ENCODE assay signal across 8 cellular contexts in genomic region chr6:99568103-99568933, GRCh38. TPM values are rescaled to one million over a fixed set of nuclear protein-coding genes. Genes with fewer than 3 reads are reported as not detected.
DNase-seq lines count a peak whose midpoint lies in the region; ATAC-seq and TF ChIP-seq lines count a peak whose summit lies in the region.

Gene CCNC, minus strand, starts transcription at chr6:99568660. Its CDS starts 133 bp downstream, at chr6:99568527.

- H3K27ac ChIP-seq in endodermal cell (ENCODE audit: low read depth, low read length) (peak within 1 kb of the TSS; percentile 83), mesendoderm (ENCODE audit: low read depth, low read length) (peak within 1 kb of the TSS; percentile 87)

- H2BK5ac ChIP-seq in mesendoderm (ENCODE audit: low read length) = peak within 1 kb of the TSS; percentile 62

- H3K79me1 ChIP-seq in mesendoderm (ENCODE audit: low read length) = peaks cover 2% of the 10 kb centered on the region

- H3K4me1 ChIP-seq in endodermal cell (ENCODE audit: control insufficient read depth, insufficient read depth, low read length) = peaks cover 2% of the 10 kb centered on the region
- no peaks in the 10 kb centered on the region for H3K4me1 ChIP-seq in mesendoderm (ENCODE audit: control insufficient read depth, low read depth, low read length)

- TF ChIP-seq CTCF in endodermal cell (conservative IDR thresholded peaks at IDR 0.05) = no peak

- peak within 1 kb of the TSS; percentile 84 for H3K4ac ChIP-seq in mesendoderm (ENCODE audit: low read depth, low read length)

- H3K9ac ChIP-seq in endodermal cell (ENCODE audit: extremely low read depth, low read length, poor library complexity, severe bottlenecking) (peak within 1 kb of the TSS; percentile 97), mesendoderm (ENCODE audit: low read length) (peak within 1 kb of the TSS; percentile 92)

- H2AK5ac ChIP-seq in mesendoderm (ENCODE audit: low read length) = no peak within 1 kb of the TSS

- H3K79me2 ChIP-seq in mesendoderm (ENCODE audit: control insufficient read depth, insufficient read depth, low read length) = peaks cover 18% of the 10 kb centered on the region

- peak; percentile 99 for ATAC-seq in GM19468 (IDR thresholded peaks at IDR 0.05; ENCODE audit: extremely low read depth, unreplicated experiment)
- ATAC-seq in activated CD8-positive, alpha-beta memory T cell treated with anti-CD3 and anti-CD28 coated beads, Interleukin-2, amount 10 ng/mL, durations not matched to agents 7 days and 5 days = peak; percentile 98

- H3K4me2 ChIP-seq in mesendoderm (ENCODE audit: low read length) = peak within 1 kb of the TSS; percentile 49

- H3K36me3 ChIP-seq in endodermal cell (ENCODE audit: control insufficient read depth, insufficient read depth, low read length) = peaks cover 12% of the 10 kb centered on the region
- H3K36me3 ChIP-seq in mesendoderm (ENCODE audit: control insufficient read depth, insufficient read depth, low read length) = no peaks in the 10 kb centered on the region

- no peaks in the 10 kb centered on the region for H3K27me3 Mint-ChIP-seq in activated CD8-positive, alpha-beta memory T cell treated with anti-CD3 and anti-CD28 coated beads, Interleukin-2, amount 10 ng/mL, durations not matched to agents 7 days and 5 days
- peaks cover 3% of the 10 kb centered on the region for H3K27me3 Mint-ChIP-seq in endodermal cell (ENCODE audit: insufficient read depth)

- no peaks in the 10 kb centered on the region for H3K9me3 Mint-ChIP-seq in activated CD8-positive, alpha-beta memory T cell treated with anti-CD3 and anti-CD28 coated beads, Interleukin-2, amount 10 ng/mL, durations not matched to agents 7 days and 5 days (ENCODE audit: low read depth)
- H3K9me3 Mint-ChIP-seq in endodermal cell = peaks cover 11% of the 10 kb centered on the region

- H3K36me3 Mint-ChIP-seq in activated CD8-positive, alpha-beta memory T cell treated with anti-CD3 and anti-CD28 coated beads, Interleukin-2, amount 10 ng/mL, durations not matched to agents 7 days and 5 days = peaks cover 6% of the 10 kb centered on the region
- H3K36me3 Mint-ChIP-seq in endodermal cell (ENCODE audit: low read depth) = peaks cover 4% of the 10 kb centered on the region

- no peak within 1 kb of the TSS for H2BK120ac ChIP-seq in mesendoderm (ENCODE audit: low read depth, low read length)

- no peak within 1 kb of the TSS for H4K5ac ChIP-seq in mesendoderm (ENCODE audit: low read length)

- H3K27ac Mint-ChIP-seq in activated CD8-positive, alpha-beta memory T cell treated with anti-CD3 and anti-CD28 coated beads, Interleukin-2, amount 10 ng/mL, durations not matched to agents 7 days and 5 days = peak within 1 kb of the TSS; percentile 86
- H3K27ac Mint-ChIP-seq in endodermal cell = peak within 1 kb of the TSS; percentile 100

- 0 to 2% methylated on average over 23 to 64 of the region's 64 CpGs for WGBS in endodermal cell (ENCODE audit: insufficient coverage in 1 of 2, insufficient read length in 1 of 2), 2 experiments
- WGBS in mesendoderm (ENCODE audit: extremely low coverage, insufficient coverage, low lambda C conversion rate) = no CpG with 5 or more reads among the region's 64 CpGs

- H2BK15ac ChIP-seq in mesendoderm (replicated peaks; ENCODE audit: low read depth) = no peak within 1 kb of the TSS

- H3K18ac ChIP-seq in mesendoderm (ENCODE audit: low read length) = peak within 1 kb of the TSS; percentile 85

- peak within 1 kb of the TSS; percentile 99 for H4K8ac ChIP-seq in mesendoderm (ENCODE audit: low read depth, low read length)

- H3K9me3 ChIP-seq in endodermal cell (ENCODE audit: control insufficient read depth, low read length) = no peaks in the 10 kb centered on the region

- peak within 1 kb of the TSS; percentile 99 for H3K4me3 ChIP-seq in endodermal cell (ENCODE audit: low read length)
- H3K4me3 ChIP-seq in mesendoderm (ENCODE audit: low read length) = peak within 1 kb of the TSS; percentile 96

- no peaks in the 10 kb centered on the region for H3K27me3 ChIP-seq in endodermal cell (ENCODE audit: control insufficient read depth, insufficient read depth, low read length, poor library complexity, severe bottlenecking)
- no peaks in the 10 kb centered on the region for H3K27me3 ChIP-seq in mesendoderm (ENCODE audit: insufficient read depth, low read length, poor library complexity)

- peak within 1 kb of the TSS; percentile 98 for H3K4me3 Mint-ChIP-seq in activated CD8-positive, alpha-beta memory T cell treated with anti-CD3 and anti-CD28 coated beads, Interleukin-2, amount 10 ng/mL, durations not matched to agents 7 days and 5 days
- H3K4me3 Mint-ChIP-seq in endodermal cell = peak within 1 kb of the TSS; percentile 99

- peak within 1 kb of the TSS; percentile 95 for H3K56ac ChIP-seq in mesendoderm (ENCODE audit: low read length)

- H3K4me1 Mint-ChIP-seq in activated CD8-positive, alpha-beta memory T cell treated with anti-CD3 and anti-CD28 coated beads, Interleukin-2, amount 10 ng/mL, durations not matched to agents 7 days and 5 days = peaks cover 28% of the 10 kb centered on the region
- peaks cover 7% of the 10 kb centered on the region for H3K4me1 Mint-ChIP-seq in endodermal cell

- H3K23ac ChIP-seq in mesendoderm (ENCODE audit: low read length) = peak within 1 kb of the TSS; percentile 74

- CTCF ChIA-PET in activated CD8-positive, alpha-beta memory T cell treated with anti-CD3 and anti-CD28 coated beads, Interleukin-2, amount 10 ng/mL, durations not matched to agents 7 days and 5 days (lab: Charles Lee) = interaction anchor here (0.9 to 2.0 kb wide), 10 partner anchors 21 to 165 kb away, joined by 3 to 14 read pairs (median 4); no protein-coding TSS in a partner anchor

- peak; percentile 86 for DNase-seq in CMK (ENCODE audit: low read depth)
- DNase-seq in HS-5 (ENCODE audit: low read depth) = peak; percentile 77
- peak; percentile 89 for DNase-seq in NOMO-1 treated with dmso at 0.1 percent for 144 hours (lab: John Stamatoyannopoulos, UW; ENCODE audit: unreplicated experiment)
- DNase-seq in activated CD8-positive, alpha-beta memory T cell treated with anti-CD3 and anti-CD28 coated beads, Interleukin-2, amount 10 ng/mL, durations not matched to agents 7 days and 5 days = peak; percentile 94
- DNase-seq in endodermal cell = peak; percentile 98
- DNase-seq in mesendoderm = peak; percentile 98
- peak; percentile 80 for DNase-seq in stimulated activated CD8-positive, alpha-beta memory T cell treated with anti-CD3 and anti-CD28 coated beads, Interleukin-15, amount 100 ng/mL, for 1 hour (ENCODE audit: low read depth)

RNA-seq across cellular contexts. Expression of gene CCNC, which starts in this region (rescaled TPM):
- total RNA-seq in activated CD8-positive, alpha-beta memory T cell treated with anti-CD3 and anti-CD28 coated beads, Interleukin-2, amount 10 ng/mL, durations not matched to agents 7 days and 5 days = 10 to 100 TPM; 39.3 to 39.4 TPM
- 10 to 100 TPM; 96.4 to 99.2 TPM for total RNA-seq in endodermal cell
- polyA plus RNA-seq in endodermal cell (2013, experiment 1 of 2) = 52.8 TPM
- 56.4 TPM for polyA plus RNA-seq in endodermal cell (2013, experiment 2 of 2)
- 79.3 TPM for polyA plus RNA-seq in mesendoderm (2013, experiment 1 of 2)
- polyA plus RNA-seq in mesendoderm (2013, experiment 2 of 2) = 78.7 TPM

Comparison
In these comparisons a context has a peak if more than half of its experiments do, and no peak if none do; other contexts are left out.
1. Peak in every context shown above with its lines: DNase-seq, ATAC-seq, H3K4me3 ChIP-seq and H3K27ac ChIP-seq.